15 cellular contexts compared by ENCODE assay signal in genomic region chrX:146264763-146265375, GRCh38.
"Had no signal": no experiment of that assay in that cellular context is flagged by ENCODE, and none has a peak within 500 bp of the region (broad histone marks: within the 10 kb centered on the region; RNA-seq: fewer than 3 reads in every experiment).

No MANE protein-coding gene starts in this region.

- H3K27ac ChIP-seq: body of pancreas, coronary artery, foreskin keratinocyte, lower lobe of right lung, tibial nerve had no signal

- H3K36me3 ChIP-seq: lower lobe of right lung, tibial nerve had no signal

- ATAC-seq: activated CD8-positive, alpha-beta T cell treated with anti-CD3 and anti-CD28 coated beads for 36 hours; body of pancreas; foreskin keratinocyte; left cardiac atrium; lower lobe of right lung; natural killer cell treated with Interleukin-12 subunit alpha and Interleukin-12 subunit beta and Interleukin-15 and Interleukin-18, amount 100 ng/mL, for 72 hours; right cardiac atrium had no signal

- H3K4me1 ChIP-seq: body of pancreas, foreskin keratinocyte, lower lobe of right lung, tibial nerve had no signal

- DNase-seq: activated CD4-positive, alpha-beta T cell treated with anti-CD3 and anti-CD28 coated beads for 48 hours; activated CD4-positive, CD25-positive, alpha-beta regulatory T cell; activated CD8-positive, alpha-beta T cell treated with anti-CD3 and anti-CD28 coated beads for 36 hours; activated naive CD4-positive, alpha-beta T cell treated with Interleukin-2 at 50 U/mL for 16 hours; activated T-cell treated with anti-CD3 and anti-CD28 coated beads, Interleukin-2, amount 50 U/mL, for 24 hours; body of pancreas; foreskin keratinocyte; hippocampal formation; left cardiac atrium; lower lobe of right lung; right cardiac atrium; stimulated activated CD4-positive, alpha-beta T cell treated with anti-CD3 and anti-CD28 coated beads, Interleukin-2, amount 100 ng/mL, for 24 hours had no signal

- H3K4me3 ChIP-seq: body of pancreas, coronary artery, lower lobe of right lung, tibial nerve had no signal

- H3K9me3 ChIP-seq: body of pancreas, lower lobe of right lung, tibial nerve had no signal

- H3K27me3 ChIP-seq: body of pancreas, foreskin keratinocyte, tibial nerve had no signal
